Comparison of ENCODE assay signal across 34 cellular contexts in genomic region chr4:84420608-84421007, GRCh38.
"Had no signal": no experiment of that assay in that cellular context is flagged by ENCODE, and none has a peak within 500 bp of the region (broad histone marks: within the 10 kb centered on the region; RNA-seq: fewer than 3 reads in every experiment).

No MANE protein-coding gene starts in this region.

- H3K9me3 Mint-ChIP-seq: activated CD4-positive, alpha-beta T cell treated with anti-CD3 and anti-CD28 coated beads, Interleukin-2, amount 10 ng/mL, durations not matched to agents 7 days and 5 days; activated naive CD4-positive, alpha-beta T cell treated with anti-CD3 and anti-CD28 coated beads, Interleukin-2, amount 10 ng/mL, durations not matched to agents 7 days and 5 days; activated T-helper 2 cell treated with anti-CD3 and anti-CD28 coated beads, Interferon-gamma antibody, Interleukin-2, Interleukin-4, amounts not matched to agents 10 μg/mL and 5 μg/mL and 100 μg/mL, durations not matched to agents 14 hours and 24 hours and 36 hours; T-helper 1 cell treated with Interleukin-12 subunit alpha and Interleukin-12 subunit beta and Interleukin-4 antibody, amounts not matched to agents 30 μg/mL and 1 μg/mL, for 36 hours; T-helper 2 cell treated with Interferon-gamma antibody and Interleukin-4, amounts not matched to agents 5 μg/mL and 100 μg/mL, for 36 hours had no signal

- H3K4me3 ChIP-seq: ascending aorta had no signal

- H3K27ac ChIP-seq: ascending aorta, WERI-Rb-1 had no signal

- DNase-seq: activated CD4-positive, alpha-beta memory T cell treated with anti-CD3 and anti-CD28 coated beads, Interleukin-2, amount 10 ng/mL, durations not matched to agents 7 days and 5 days; activated CD4-positive, alpha-beta T cell treated with anti-CD3 and anti-CD28 coated beads for 1 hour; activated CD4-positive, alpha-beta T cell treated with anti-CD3 and anti-CD28 coated beads for 36 hours; activated CD4-positive, alpha-beta T cell treated with anti-CD3 and anti-CD28 coated beads for 48 hours; activated CD4-positive, alpha-beta T cell treated with anti-CD3 and anti-CD28 coated beads, Interleukin-2, amount 10 ng/mL, durations not matched to agents 7 days and 5 days; activated CD4-positive, alpha-beta T cell treated with anti-CD3 and anti-CD28 coated beads, Interleukin-2, amount 50 U/mL, for 48 hours; activated CD4-positive, CD25-positive, alpha-beta regulatory T cell; activated CD8-positive, alpha-beta memory T cell treated with anti-CD3 and anti-CD28 coated beads for 24 hours; activated CD8-positive, alpha-beta memory T cell treated with anti-CD3 and anti-CD28 coated beads, Interleukin-2, amount 10 ng/mL, durations not matched to agents 7 days and 5 days; activated CD8-positive, alpha-beta memory T cell treated with anti-CD3 and anti-CD28 coated beads, Interleukin-2, amount 50 U/mL, for 48 hours; activated CD8-positive, alpha-beta T cell treated with anti-CD3 and anti-CD28 coated beads, Interleukin-2, amount 10 ng/mL, durations not matched to agents 7 days and 5 days; activated effector memory CD4-positive, alpha-beta T cell treated with Interleukin-2 at 50 U/mL for 16 hours; activated gamma-delta T cell; activated naive CD4-positive, alpha-beta T cell treated with anti-CD3 and anti-CD28 coated beads, Interleukin-2, amount 10 ng/mL, durations not matched to agents 7 days and 5 days; activated naive CD4-positive, alpha-beta T cell treated with Interleukin-2 at 50 U/mL for 16 hours; activated naive CD8-positive, alpha-beta T cell treated with anti-CD3 and anti-CD28 coated beads, Interleukin-2, amount 10 ng/mL, durations not matched to agents 7 days and 5 days; activated naive CD8-positive, alpha-beta T cell treated with anti-CD3 and anti-CD28 coated beads, Interleukin-2, amount 50 U/mL, for 24 hours; activated T-cell treated with anti-CD3 and anti-CD28 coated beads, Interleukin-2, amount 50 U/mL, for 24 hours; activated T-cell treated with anti-CD3 and anti-CD28 coated beads, Interleukin-2, amount 50 U/mL, for 48 hours; amygdala; anterior cingulate cortex; central memory CD4-positive, alpha-beta T cell; T-helper 1 cell; T-helper 2 cell; T-helper 9 cell; WERI-Rb-1 had no signal

- H3K36me3 Mint-ChIP-seq: activated CD8-positive, alpha-beta memory T cell treated with anti-CD3 and anti-CD28 coated beads, Interleukin-2, amount 10 ng/mL, durations not matched to agents 7 days and 5 days; activated naive CD4-positive, alpha-beta T cell treated with anti-CD3 and anti-CD28 coated beads, Interleukin-2, amount 10 ng/mL, durations not matched to agents 7 days and 5 days; activated naive CD4-positive, alpha-beta T cell treated with anti-CD3 and anti-CD28 coated beads, Interleukin-2, amount 50 U/mL, for 24 hours; activated naive CD8-positive, alpha-beta T cell; activated naive CD8-positive, alpha-beta T cell treated with anti-CD3 and anti-CD28 coated beads, Interleukin-2, amount 10 ng/mL, durations not matched to agents 7 days and 5 days; brain; WTC11 had no signal

- H3K4me1 Mint-ChIP-seq: activated CD4-positive, alpha-beta memory T cell treated with anti-CD3 and anti-CD28 coated beads, Interleukin-2, amount 10 ng/mL, durations not matched to agents 7 days and 5 days; activated CD4-positive, alpha-beta T cell treated with anti-CD3 and anti-CD28 coated beads for 36 hours; activated CD4-positive, alpha-beta T cell treated with anti-CD3 and anti-CD28 coated beads, Interleukin-2, amount 10 ng/mL, durations not matched to agents 7 days and 5 days; activated CD8-positive, alpha-beta memory T cell treated with anti-CD3 and anti-CD28 coated beads, Interleukin-2, amount 10 ng/mL, durations not matched to agents 7 days and 5 days; activated naive CD4-positive, alpha-beta T cell treated with anti-CD3 and anti-CD28 coated beads, Interleukin-2, amount 10 ng/mL, durations not matched to agents 7 days and 5 days; activated naive CD4-positive, alpha-beta T cell treated with anti-CD3 and anti-CD28 coated beads, Interleukin-2, amount 50 U/mL, for 24 hours; activated naive CD8-positive, alpha-beta T cell treated with anti-CD3 and anti-CD28 coated beads, Interleukin-2, amount 10 ng/mL, durations not matched to agents 7 days and 5 days; activated naive CD8-positive, alpha-beta T cell treated with anti-CD3 and anti-CD28 coated beads, Interleukin-2, amount 50 U/mL, for 24 hours; brain had no signal

- H3K27ac Mint-ChIP-seq: activated CD4-positive, alpha-beta memory T cell treated with anti-CD3 and anti-CD28 coated beads, Interleukin-2, amount 10 ng/mL, durations not matched to agents 7 days and 5 days; activated CD4-positive, alpha-beta T cell treated with anti-CD3 and anti-CD28 coated beads for 36 hours; activated CD4-positive, alpha-beta T cell treated with anti-CD3 and anti-CD28 coated beads, Interleukin-2, amount 10 ng/mL, durations not matched to agents 7 days and 5 days; activated CD8-positive, alpha-beta memory T cell treated with anti-CD3 and anti-CD28 coated beads, Interleukin-2, amount 10 ng/mL, durations not matched to agents 7 days and 5 days; activated CD8-positive, alpha-beta T cell treated with anti-CD3 and anti-CD28 coated beads, Interleukin-2, amount 10 ng/mL, durations not matched to agents 7 days and 5 days; activated naive CD4-positive, alpha-beta T cell treated with anti-CD3 and anti-CD28 coated beads, Interleukin-2, amount 10 ng/mL, durations not matched to agents 7 days and 5 days; activated naive CD4-positive, alpha-beta T cell treated with anti-CD3 and anti-CD28 coated beads, Interleukin-2, amount 50 U/mL, for 24 hours; activated naive CD8-positive, alpha-beta T cell; activated naive CD8-positive, alpha-beta T cell treated with anti-CD3 and anti-CD28 coated beads, Interleukin-2, amount 10 ng/mL, durations not matched to agents 7 days and 5 days; activated naive CD8-positive, alpha-beta T cell treated with anti-CD3 and anti-CD28 coated beads, Interleukin-2, amount 50 U/mL, for 24 hours; activated T-cell treated with anti-CD3 and anti-CD28 coated beads, Interleukin-2, amount 50 U/mL, for 24 hours; activated T-helper 2 cell treated with anti-CD3 and anti-CD28 coated beads, Interferon-gamma antibody, Interleukin-2, Interleukin-4, amounts not matched to agents 10 μg/mL and 5 μg/mL and 100 μg/mL, durations not matched to agents 14 hours and 24 hours and 36 hours; brain; T-helper 1 cell treated with Interleukin-12 subunit alpha and Interleukin-12 subunit beta and Interleukin-4 antibody, amounts not matched to agents 30 μg/mL and 1 μg/mL, for 36 hours; T-helper 2 cell treated with Interferon-gamma antibody and Interleukin-4, amounts not matched to agents 5 μg/mL and 100 μg/mL, for 36 hours; WTC11 had no signal

- H3K4me3 Mint-ChIP-seq: activated CD4-positive, alpha-beta memory T cell treated with anti-CD3 and anti-CD28 coated beads, Interleukin-2, amount 10 ng/mL, durations not matched to agents 7 days and 5 days; activated CD4-positive, alpha-beta T cell treated with anti-CD3 and anti-CD28 coated beads for 36 hours; activated CD4-positive, alpha-beta T cell treated with anti-CD3 and anti-CD28 coated beads, Interleukin-2, amount 10 ng/mL, durations not matched to agents 7 days and 5 days; activated CD8-positive, alpha-beta memory T cell treated with anti-CD3 and anti-CD28 coated beads, Interleukin-2, amount 10 ng/mL, durations not matched to agents 7 days and 5 days; activated CD8-positive, alpha-beta T cell treated with anti-CD3 and anti-CD28 coated beads, Interleukin-2, amount 10 ng/mL, durations not matched to agents 7 days and 5 days; activated naive CD4-positive, alpha-beta T cell treated with anti-CD3 and anti-CD28 coated beads, Interleukin-2, amount 10 ng/mL, durations not matched to agents 7 days and 5 days; activated naive CD4-positive, alpha-beta T cell treated with anti-CD3 and anti-CD28 coated beads, Interleukin-2, amount 50 U/mL, for 24 hours; activated naive CD8-positive, alpha-beta T cell; activated naive CD8-positive, alpha-beta T cell treated with anti-CD3 and anti-CD28 coated beads, Interleukin-2, amount 10 ng/mL, durations not matched to agents 7 days and 5 days; activated naive CD8-positive, alpha-beta T cell treated with anti-CD3 and anti-CD28 coated beads, Interleukin-2, amount 50 U/mL, for 24 hours; activated T-cell treated with anti-CD3 and anti-CD28 coated beads, Interleukin-2, amount 50 U/mL, for 24 hours; brain; T-helper 1 cell treated with Interleukin-12 subunit alpha and Interleukin-12 subunit beta and Interleukin-4 antibody, amounts not matched to agents 30 μg/mL and 1 μg/mL, for 36 hours; T-helper 2 cell treated with Interferon-gamma antibody and Interleukin-4, amounts not matched to agents 5 μg/mL and 100 μg/mL, for 36 hours; WTC11 had no signal

- H3K27me3 Mint-ChIP-seq: activated CD4-positive, alpha-beta memory T cell treated with anti-CD3 and anti-CD28 coated beads, Interleukin-2, amount 10 ng/mL, durations not matched to agents 7 days and 5 days; activated CD8-positive, alpha-beta memory T cell treated with anti-CD3 and anti-CD28 coated beads, Interleukin-2, amount 10 ng/mL, durations not matched to agents 7 days and 5 days; activated naive CD4-positive, alpha-beta T cell treated with anti-CD3 and anti-CD28 coated beads, Interleukin-2, amount 10 ng/mL, durations not matched to agents 7 days and 5 days; activated naive CD8-positive, alpha-beta T cell treated with anti-CD3 and anti-CD28 coated beads, Interleukin-2, amount 10 ng/mL, durations not matched to agents 7 days and 5 days had no signal
